ENCODE assay signal across 13 cellular contexts in genomic region chr1:159005161-159005560, GRCh38. TPM values are rescaled to one million over a fixed set of nuclear protein-coding genes. Genes with fewer than 3 reads are reported as not detected.
DNase-seq lines count a peak whose midpoint lies in the region; ATAC-seq and TF ChIP-seq lines count a peak whose summit lies in the region.
"Had no signal": no experiment of that assay in that cellular context is flagged by ENCODE, and none has a peak within 500 bp of the region (broad histone marks: within the 10 kb centered on the region; RNA-seq: fewer than 3 reads in every experiment).

No MANE protein-coding gene starts in this region.

- intact Hi-C loops in ascending aorta (cut with DNase I): no loop called here

- no peaks in the 10 kb centered on the region for H3K4me1 ChIP-seq in ascending aorta

- no peaks in the 10 kb centered on the region for H3K36me3 ChIP-seq in ascending aorta

- no peak for DNase-seq in activated T-cell treated with anti-CD3 and anti-CD28 coated beads, Interleukin-2, amount 50 U/mL, for 72 hours
- no peak for DNase-seq in activated T-cell treated with anti-CD3 and anti-CD28 coated beads for 4 hours
- no peak for DNase-seq in ascending aorta (ENCODE audit: low spot score in 2 of 2)
- DNase-seq in memory B cell (ENCODE audit: low spot score in 2 of 2): no peak
- peak; percentile 17 for DNase-seq in stromal cell of bone marrow (ENCODE audit: low read depth)
- no peak for DNase-seq in anterior cingulate cortex (lab: John Stamatoyannopoulos, UW)
- DNase-seq in RWPE1 (ENCODE audit: low spot score): no peak
- DNase-seq: activated CD4-positive, alpha-beta T cell treated with anti-CD3 and anti-CD28 coated beads, Interleukin-2, amount 50 U/mL, for 48 hours; erythroblast; NCI-H510A; stimulated activated CD4-positive, alpha-beta T cell treated with anti-CD3 and anti-CD28 coated beads, Interleukin-1b, Interleukin-23, amount 100 ng/mL, for 48 hours had no signal

- no peaks in the 10 kb centered on the region for H3K27me3 ChIP-seq in ascending aorta

- POLR2A ChIA-PET in RWPE1 (lab: Yijun Ruan, JAX; ENCODE audit: low non-redundant PET): no interaction called here

- peak overlapping the region in 1 of 2 donors; percentile 22 for H3K4me3 Mint-ChIP-seq in activated T-cell treated with anti-CD3 and anti-CD28 coated beads, Interleukin-2, amount 50 U/mL, for 72 hours
- no peak overlapping the region for H3K4me3 Mint-ChIP-seq in memory B cell

- no peak overlapping the region for H3K4me3 ChIP-seq in ascending aorta

- no peak for ATAC-seq in activated T-cell treated with anti-CD3 and anti-CD28 coated beads, Interleukin-2, amount 50 U/mL, for 72 hours (replicated peaks in 1 of 2)
- ATAC-seq in memory B cell (ENCODE audit: low read depth) (no peak), GM21619 (IDR thresholded peaks at IDR 0.05; ENCODE audit: unreplicated experiment) (no peak)
- ATAC-seq: HCT116 had no signal

- CTCF ChIA-PET in RWPE1 (lab: Yijun Ruan, JAX): interaction anchor here (0.6 kb wide), 1 partner anchor 15 kb away, joined by 3 read pairs; no protein-coding TSS in a partner anchor

- H3K4me1 Mint-ChIP-seq in activated T-cell treated with anti-CD3 and anti-CD28 coated beads, Interleukin-2, amount 50 U/mL, for 72 hours (ENCODE audit: low read depth): peaks cover 53% of the 10 kb centered on the region
- peaks cover 42% of the 10 kb centered on the region for H3K4me1 Mint-ChIP-seq in memory B cell

- peak overlapping the region; percentile 20 to 29 for H3K27ac ChIP-seq in ascending aorta
- no peak overlapping the region for H3K27ac ChIP-seq in RWPE1

- H3K36me3 Mint-ChIP-seq in activated T-cell treated with anti-CD3 and anti-CD28 coated beads, Interleukin-2, amount 50 U/mL, for 72 hours (ENCODE audit: insufficient read depth in 2 of 2): peaks cover 11% of the 10 kb centered on the region in 2 donors
- no peaks in the 10 kb centered on the region for H3K36me3 Mint-ChIP-seq in memory B cell

- H3K27ac Mint-ChIP-seq in activated T-cell treated with anti-CD3 and anti-CD28 coated beads, Interleukin-2, amount 50 U/mL, for 72 hours: peak overlapping the region; percentile 36
- H3K27ac Mint-ChIP-seq in memory B cell: peak overlapping the region; percentile 88

- H3K27me3 Mint-ChIP-seq in activated T-cell treated with anti-CD3 and anti-CD28 coated beads, Interleukin-2, amount 50 U/mL, for 72 hours (ENCODE audit: low read depth): no peaks in the 10 kb centered on the region
- H3K27me3 Mint-ChIP-seq in memory B cell: no peaks in the 10 kb centered on the region

- TF ChIP-seq CTCF in ascending aorta (IDR thresholded peaks at IDR 0.05) (no peak), RWPE1 (conservative IDR thresholded peaks at IDR 0.05; ENCODE audit: low read depth) (no peak)

- H3K9me3 Mint-ChIP-seq in activated T-cell treated with anti-CD3 and anti-CD28 coated beads, Interleukin-2, amount 50 U/mL, for 72 hours: no peaks in the 10 kb centered on the region
- no peaks in the 10 kb centered on the region for H3K9me3 Mint-ChIP-seq in memory B cell

- no peaks in the 10 kb centered on the region for H3K9me3 ChIP-seq in ascending aorta

RNA-seq across cellular contexts. Expression of gene IFI16, which starts 4.5 kb away (rescaled TPM):
- total RNA-seq in activated T-cell treated with anti-CD3 and anti-CD28 coated beads, Interleukin-2, amount 50 U/mL, for 72 hours: 100 to 1,000 TPM; 311 to 326 TPM
- 61.2 TPM for total RNA-seq in ascending aorta
